In genomic region chr13:74226791-74227475, GRCh38 we compare ENCODE assay signal across 32 cellular contexts.
DNase-seq lines count a peak whose midpoint lies in the region; ATAC-seq and TF ChIP-seq lines count a peak whose summit lies in the region.
"Had no signal": no experiment of that assay in that cellular context is flagged by ENCODE, and none has a peak within 500 bp of the region (broad histone marks: within the 10 kb centered on the region; RNA-seq: fewer than 3 reads in every experiment).

No MANE protein-coding gene starts in this region.

- CTCF ChIA-PET in IMR-90 (lab: Yijun Ruan, JAX): no interaction called here

- POLR2A ChIA-PET in IMR-90 (lab: Charles Lee; ENCODE audit: unreplicated experiment): no interaction called here

- no peak for TF ChIP-seq POLR2A in IMR-90 (IDR thresholded peaks at IDR 0.05; ENCODE audit: low read depth, low read length)

- intact Hi-C loops in IMR-90 (cut with micrococcal nuclease): no loop called here
- intact Hi-C loops in posterior cingulate gyrus (cut with DNase I): no loop called here

- H3K79me2 ChIP-seq in smooth muscle cell (ENCODE audit: low read depth): no peaks in the 10 kb centered on the region

- no TSS peak for BruUV-seq in IMR-90 (replicated peaks; lab: Mats Ljungman, UMichigan)

- peak overlapping the region; percentile 46 for H2BK5ac ChIP-seq in IMR-90 (ENCODE audit: low read depth, low read length, poor library complexity, severe bottlenecking)

- no peak overlapping the region; the same call in 1 of the 2 replicates for H3K4ac ChIP-seq in IMR-90 (ENCODE audit: low read depth, low read length)

- peak overlapping the region in 1 of 2 experiments; percentile 17; a peak in 1 of 4 replicates for H4K8ac ChIP-seq in IMR-90 (ENCODE audit: low read depth in 2 of 2, low read length in 2 of 2)

- peak overlapping the region; percentile 34; the same call in 1 of the 2 replicates for H3K14ac ChIP-seq in IMR-90 (replicated peaks; ENCODE audit: low read depth, low read length)

- no peak overlapping the region for H2AK9ac ChIP-seq in IMR-90 (replicated peaks; ENCODE audit: low read depth, low read length, poor library complexity)

- H3F3A ChIP-seq in smooth muscle cell (ENCODE audit: low read depth): no peaks in the 10 kb centered on the region

- 77% methylated on average over 2 of the region's 4 CpGs; no CpG with 5 or more reads in 1 of the 2 experiments for WGBS in IMR-90 (ENCODE audit: extremely low coverage in 2 of 2, insufficient read length in 1 of 2), 2 experiments
- WGBS in smooth muscle cell (ENCODE audit: low lambda C conversion rate): 48% methylated on average over 4 of the region's 4 CpGs

- no peak overlapping the region for H4K91ac ChIP-seq in IMR-90 (ENCODE audit: insufficient read depth, low read depth, low read length)

- H2BK20ac ChIP-seq in IMR-90 (ENCODE audit: low read depth, low read length): peak overlapping the region; percentile 11; the same call in 1 of the 2 replicates

- no peak overlapping the region for H2AK5ac ChIP-seq in IMR-90 (ENCODE audit: low read depth, low read length)

- no peaks in the 10 kb centered on the region for H4K20me1 ChIP-seq in IMR-90 (ENCODE audit: insufficient read depth, low read length)
- no peaks in the 10 kb centered on the region for H4K20me1 ChIP-seq in smooth muscle cell (ENCODE audit: low read depth)

- H2BK120ac ChIP-seq in IMR-90 (ENCODE audit: low read depth, low read length): peak overlapping the region; percentile 7; the same call in 1 of the 2 replicates

- in situ Hi-C loops in IMR-90 (cut with MboI; ENCODE audit: low sequenced_read_pairs): no loop called here

- no peak for TF ChIP-seq CTCF in IMR-90 (conservative IDR thresholded peaks at IDR 0.05; ENCODE audit: low read depth, low read length)
- TF ChIP-seq CTCF in foreskin fibroblast (IDR thresholded peaks at IDR 0.05; ENCODE audit: low read depth, low read length): no peak
- TF ChIP-seq CTCF in smooth muscle cell (IDR thresholded peaks at IDR 0.05; ENCODE audit: borderline replicate concordance, insufficient read depth, poor library complexity, severe bottlenecking): no peak

- DNase-seq in IMR-90 (peak; percentile 75), amniotic epithelial cell (ENCODE audit: low read depth) (peak; percentile 84), foreskin fibroblast (peak; percentile 41 to 63), smooth muscle cell (lab: John Stamatoyannopoulos, UW; ENCODE audit: unreplicated experiment) (no peak), posterior cingulate gyrus (no peak)
- DNase-seq: activated CD4-positive, alpha-beta T cell treated with anti-CD3 and anti-CD28 coated beads, Interleukin-2, amount 10 ng/mL, durations not matched to agents 7 days and 5 days; activated CD8-positive, alpha-beta memory T cell treated with anti-CD3 and anti-CD28 coated beads, Interleukin-2, amount 10 ng/mL, durations not matched to agents 7 days and 5 days; activated naive CD4-positive, alpha-beta T cell; activated T-cell treated with anti-CD3 and anti-CD28 coated beads, Interleukin-2, amount 50 U/mL, for 72 hours; amniotic stem cell; CD4-positive, CD25-positive, alpha-beta regulatory T cell; effector CD4-positive, alpha-beta T cell; gastrocnemius medialis; hypothalamus; immature natural killer cell; KG1; mesendoderm; MV-4-11; NCI-H69; Peyer's patch; psoas muscle; SHP77 treated with DMSO at 0.1 percent for 48 hours; stimulated activated naive CD8-positive, alpha-beta T cell treated with anti-CD3 and anti-CD28 coated beads, Interleukin-15, Interleukin-2, amounts not matched to agents 100 U/mL and 50 U/mL, for 24 hours; SW 1271; T-helper 9 cell had no signal

- H3K4me1 ChIP-seq in IMR-90 (ENCODE audit: control insufficient read depth, insufficient read depth, low read length): no peaks in the 10 kb centered on the region; the same call in 1 of the 2 replicates
- no peaks in the 10 kb centered on the region for H3K4me1 ChIP-seq in smooth muscle cell (ENCODE audit: low read depth)
- H3K4me1 ChIP-seq: breast epithelium, gastrocnemius medialis, HAP-1, Peyer's patch, psoas muscle had no signal

- H3K23ac ChIP-seq in IMR-90 (ENCODE audit: low read depth, low read length): no peak overlapping the region

- no peak for TF ChIP-seq RAD21 in IMR-90 (IDR thresholded peaks at IDR 0.05; ENCODE audit: low read length)

- ATAC-seq in IMR-90 (ENCODE audit: low read depth) (peak; percentile 69), GM18858 (IDR thresholded peaks at IDR 0.05; ENCODE audit: unreplicated experiment) (no peak), HG02798 (IDR thresholded peaks at IDR 0.05; ENCODE audit: poor library complexity, unreplicated experiment) (no peak)
- ATAC-seq: activated CD8-positive, alpha-beta memory T cell treated with anti-CD3 and anti-CD28 coated beads, Interleukin-2, amount 10 ng/mL, durations not matched to agents 7 days and 5 days; activated T-cell treated with anti-CD3 and anti-CD28 coated beads, Interleukin-2, amount 50 U/mL, for 72 hours; gastrocnemius medialis; psoas muscle; stimulated activated naive CD8-positive, alpha-beta T cell treated with anti-CD3 and anti-CD28 coated beads, Interleukin-15, Interleukin-2, amounts not matched to agents 100 U/mL and 50 U/mL, for 24 hours; WTC11 had no signal

- H3K27me3 ChIP-seq in IMR-90 (ENCODE audit: control insufficient read depth, insufficient read depth, low read length) (no peaks in the 10 kb centered on the region), smooth muscle cell (ENCODE audit: low read depth) (no peaks in the 10 kb centered on the region)
- H3K27me3 ChIP-seq: breast epithelium, gastrocnemius medialis, neutrophil, Peyer's patch had no signal

- H3K18ac ChIP-seq in IMR-90 (ENCODE audit: low read depth, low read length): peak overlapping the region; percentile 83; the same call in 1 of the 2 replicates

- no peaks in the 10 kb centered on the region for H3K36me3 ChIP-seq in IMR-90 (ENCODE audit: control insufficient read depth, insufficient read depth, low read length)
- H3K36me3 ChIP-seq in smooth muscle cell (ENCODE audit: low read depth): no peaks in the 10 kb centered on the region
- H3K36me3 ChIP-seq: breast epithelium, gastrocnemius medialis, HAP-1, neutrophil, Peyer's patch, thoracic aorta had no signal

- H2AFZ ChIP-seq in IMR-90 (replicated peaks; ENCODE audit: low read length, poor library complexity) (no peak overlapping the region), smooth muscle cell (ENCODE audit: low read depth) (no peak overlapping the region)

- H3K4me3 ChIP-seq in IMR-90 (ENCODE audit: insufficient read depth, low read depth, low read length) (no peak overlapping the region), foreskin fibroblast (ENCODE audit: low read depth in 1 of 2, low read length in 2 of 2) (no peak overlapping the region), smooth muscle cell (no peak overlapping the region)
- H3K4me3 ChIP-seq: breast epithelium, gastrocnemius medialis, HAP-1, Peyer's patch, psoas muscle, thoracic aorta had no signal

- no peak overlapping the region; the same call in 1 of the 2 replicates for H3K4me2 ChIP-seq in IMR-90 (ENCODE audit: low read depth, low read length)
- H3K4me2 ChIP-seq in smooth muscle cell: peak overlapping the region; percentile 14

- H3K9ac ChIP-seq in IMR-90 (ENCODE audit: low read depth, low read length): no peak overlapping the region
- H3K9ac ChIP-seq in smooth muscle cell (ENCODE audit: low read depth): no peak overlapping the region

- peaks cover 2% of the 10 kb centered on the region for H3K9me3 ChIP-seq in IMR-90 (ENCODE audit: control insufficient read depth, insufficient read depth, low read length)
- no peaks in the 10 kb centered on the region for H3K9me3 ChIP-seq in smooth muscle cell (replicated peaks; ENCODE audit: low read depth)
- H3K9me3 ChIP-seq: breast epithelium, gastrocnemius medialis, HAP-1, neutrophil, Peyer's patch, psoas muscle, thoracic aorta had no signal

- no peak overlapping the region for H3K56ac ChIP-seq in IMR-90 (ENCODE audit: extremely low read depth, insufficient read depth, low read length)

- H3K79me1 ChIP-seq in IMR-90 (ENCODE audit: low read depth in 1 of 2, low read length in 2 of 2): no peaks in the 10 kb centered on the region

- peak overlapping the region; percentile 15; the same call in 1 of the 2 replicates for H4K5ac ChIP-seq in IMR-90 (ENCODE audit: low read depth, low read length)

- H3K9me1 ChIP-seq in IMR-90 (ENCODE audit: insufficient read depth, low read length): no peaks in the 10 kb centered on the region

- H3K27ac ChIP-seq in IMR-90 (ENCODE audit: insufficient read depth, low read length) (no peak overlapping the region), smooth muscle cell (ENCODE audit: low read depth) (no peak overlapping the region)
- H3K27ac ChIP-seq: breast epithelium, gastrocnemius medialis, neutrophil, Peyer's patch, psoas muscle, thoracic aorta had no signal

- H2BK15ac ChIP-seq in IMR-90 (ENCODE audit: low read depth, low read length): no peak overlapping the region; the same call in 2 of the 3 replicates

- dilution Hi-C loops in IMR-90 (cut with HindIII; ENCODE audit: low sequenced_read_pairs, unreplicated experiment): no loop called here

TF ChIP-seq in IMR-90, 13 proteins besides CTCF, POLR2A, EP300 and RAD21:
- TF ChIP-seq ELK1 (IDR thresholded peaks at IDR 0.05; ENCODE audit: borderline replicate concordance, low read depth, low read length) (no peak), CEBPB (IDR thresholded peaks at IDR 0.05; ENCODE audit: low read depth, low read length) (peak; percentile 95)

Comparison
In these comparisons a context has a peak if more than half of its experiments do, and no peak if none do; other contexts are left out.
1. DNase-seq: peak in IMR-90 (single experiment), amniotic epithelial cell (single experiment) and foreskin fibroblast (2 of 2); none in smooth muscle cell (single experiment) and posterior cingulate gyrus (0 of 10).